15 cellular contexts compared by ENCODE assay signal in the genomic region with DNA sequence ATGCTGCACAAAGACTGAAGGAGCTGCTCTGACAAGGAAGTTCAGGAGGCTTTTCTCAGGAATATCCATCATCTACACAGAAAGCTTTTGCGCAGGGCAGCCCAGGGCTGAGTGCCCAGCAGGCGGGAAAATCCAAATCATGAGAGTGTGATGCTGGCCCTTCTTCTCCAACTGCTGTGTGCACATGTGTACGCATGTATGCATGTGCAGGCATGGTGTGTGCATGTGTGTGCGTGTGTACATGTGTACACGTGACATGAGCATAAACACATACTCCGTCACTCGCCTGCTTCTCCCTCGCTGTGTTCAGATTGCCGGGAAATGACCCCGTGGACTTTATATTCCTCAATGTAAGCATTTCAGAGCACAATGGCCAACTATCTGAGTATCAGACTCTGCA.
DNase-seq lines count a peak whose midpoint lies in the region; ATAC-seq, FAIRE-seq and TF ChIP-seq lines count a peak whose summit lies in the region.
"Had no signal": no experiment of that assay in that cellular context is flagged by ENCODE, and none has a peak within 500 bp of the region (broad histone marks: within the 10 kb centered on the region; RNA-seq: fewer than 3 reads in every experiment).

No MANE protein-coding gene starts in this region.

- no peak overlapping the region for H3K4me3 ChIP-seq in GM12878
- H3K4me3 ChIP-seq in HepG2 (replicated peaks in 1 of 3; ENCODE audit: insufficient read depth in 1 of 3, low read depth in 2 of 3, low read length in 3 of 3) = no peak overlapping the region
- peak overlapping the region; percentile 13 for H3K4me3 ChIP-seq in parathyroid adenoma (ENCODE audit: low read depth, low read length)
- H3K4me3 ChIP-seq in effector memory CD4-positive, alpha-beta T cell (ENCODE audit: insufficient read depth, low read depth, low read length, poor library complexity, severe bottlenecking) = no peak overlapping the region
- H3K4me3 ChIP-seq: SK-N-MC had no signal

- H3K9me3 ChIP-seq in GM12878 (replicated peaks; ENCODE audit: control insufficient read depth, insufficient read depth, low read length) (no peaks in the 10 kb centered on the region), HepG2 (ENCODE audit: low read length) (no peaks in the 10 kb centered on the region), parathyroid adenoma (ENCODE audit: control insufficient read depth, low read length) (no peaks in the 10 kb centered on the region)
- H3K9me3 ChIP-seq in effector memory CD4-positive, alpha-beta T cell (ENCODE audit: control insufficient read depth, low read length) = no peaks in the 10 kb centered on the region
- H3K9me3 ChIP-seq: BE2C had no signal

- H3K27ac ChIP-seq in GM12878 (ENCODE audit: control insufficient read depth, insufficient read depth) (no peak overlapping the region), HepG2 (ENCODE audit: extremely low read length, insufficient read depth, low read length) (no peak overlapping the region), parathyroid adenoma (no peak overlapping the region)
- no peak overlapping the region for H3K27ac ChIP-seq in effector memory CD4-positive, alpha-beta T cell (ENCODE audit: insufficient read depth, low read length, poor library complexity, severe bottlenecking)
- H3K27ac ChIP-seq: KMS-11, SK-N-MC had no signal

- BruUV-seq in GM12878 (replicated peaks; lab: Mats Ljungman, UMichigan) = no TSS peak
- no TSS peak for BruUV-seq in HepG2 (replicated peaks; lab: Mats Ljungman, UMichigan)

- H4K20me1 ChIP-seq in GM12878 (ENCODE audit: control insufficient read depth, insufficient read depth) (no peaks in the 10 kb centered on the region; the same call in 1 of the 2 replicates), HepG2 (ENCODE audit: insufficient read depth, low read length) (no peaks in the 10 kb centered on the region)

- no peaks in the 10 kb centered on the region for H3K9me3 Mint-ChIP-seq in activated CD4-positive, alpha-beta T cell treated with anti-CD3 and anti-CD28 coated beads for 36 hours (ENCODE audit: low read depth)
- H3K9me3 Mint-ChIP-seq: CD4-positive, alpha-beta T cell had no signal

- H3K4me1 Mint-ChIP-seq in activated CD4-positive, alpha-beta T cell treated with anti-CD3 and anti-CD28 coated beads for 36 hours = no peaks in the 10 kb centered on the region

- no peaks in the 10 kb centered on the region for H3K79me2 ChIP-seq in GM12878 (ENCODE audit: control insufficient read depth, insufficient read depth, low read length)
- no peaks in the 10 kb centered on the region for H3K79me2 ChIP-seq in HepG2 (ENCODE audit: insufficient read depth, low read length)
- no peaks in the 10 kb centered on the region for H3K79me2 ChIP-seq in parathyroid adenoma

- DNase-seq in GM12878 (ENCODE audit: low read depth, low spot score) (no peak), HepG2 (ENCODE audit: low spot score) (no peak), GDM1 (lab: John Stamatoyannopoulos, UW) (no peak), SIG-M5 (lab: John Stamatoyannopoulos, UW) (no peak)
- no peak for DNase-seq in effector memory CD4-positive, alpha-beta T cell
- DNase-seq in activated CD4-positive, alpha-beta T cell treated with anti-CD3 and anti-CD28 coated beads for 36 hours = no peak
- DNase-seq: BE2C; CD4-positive, alpha-beta T cell; EL; NCI-H1436; NCI-H2029 treated with DMSO at 0.1 percent for 48 hours; NCI-H510A treated with DMSO at 0.1 percent for 48 hours had no signal

- H3K4me3 Mint-ChIP-seq in activated CD4-positive, alpha-beta T cell treated with anti-CD3 and anti-CD28 coated beads for 36 hours = no peak overlapping the region
- H3K4me3 Mint-ChIP-seq: CD4-positive, alpha-beta T cell had no signal

- in situ Hi-C loops in GM12878 (cut with MboI) (no loop called here), HepG2 (cut with HindIII; ENCODE audit: extremely low pct_ligation_motif_present, low pct_unique_long_range_greater_than_20kb) (no loop called here)

- SMC1A ChIA-PET in GM12878 (lab: Charles Lee; ENCODE audit: uncharacterized antibody, unreplicated experiment) = interaction anchor here (1.3 kb wide), 1 partner anchor 10 kb away, joined by 4 read pairs; no protein-coding TSS in a partner anchor

- FAIRE-seq in GM12878 (lab: Jason Lieb, UNC) (no peak), HepG2 (lab: Jason Lieb, UNC) (no peak)

- H2AFZ ChIP-seq in GM12878 (ENCODE audit: control insufficient read depth, low read depth, low read length) = no peak overlapping the region
- no peak overlapping the region for H2AFZ ChIP-seq in HepG2 (ENCODE audit: low read length)
- H2AFZ ChIP-seq in parathyroid adenoma = no peak overlapping the region

- no peaks in the 10 kb centered on the region for H3K4me1 ChIP-seq in GM12878 (ENCODE audit: control insufficient read depth, insufficient read depth, low read length)
- peaks cover 23% of the 10 kb centered on the region for H3K4me1 ChIP-seq in HepG2 (ENCODE audit: insufficient read depth, low read length)
- no peaks in the 10 kb centered on the region for H3K4me1 ChIP-seq in parathyroid adenoma
- no peaks in the 10 kb centered on the region for H3K4me1 ChIP-seq in effector memory CD4-positive, alpha-beta T cell (ENCODE audit: control insufficient read depth, insufficient read depth, low read length, poor library complexity, severe bottlenecking)
- H3K4me1 ChIP-seq: BE2C had no signal

- TF ChIP-seq RAD21 in GM12878 (IDR thresholded peaks at IDR 0.05; ENCODE audit: insufficient read depth, low read depth, low read length) = no peak
- TF ChIP-seq RAD21 in HepG2 (CRISPR knock-in tag; IDR thresholded peaks at IDR 0.05) = no peak

- TF ChIP-seq POLR2A in GM12878 (IDR thresholded peaks at IDR 0.05; ENCODE audit: low read depth, low read length) (peak; percentile 32; the same call in 1 of the 2 replicates), HepG2 (IDR thresholded peaks at IDR 0.05; ENCODE audit: insufficient read depth in 1 of 2, low read depth in 2 of 2, low read length in 2 of 2) (no peak)

- H3K36me3 ChIP-seq in GM12878 (ENCODE audit: control insufficient read depth in 2 of 2, insufficient read depth in 2 of 2, low read length in 1 of 2) (peaks cover 17 to 35% of the 10 kb centered on the region in 2 experiments), HepG2 (replicated peaks in 1 of 2; ENCODE audit: control insufficient read depth in 1 of 2, insufficient read depth in 2 of 2, low read length in 2 of 2) (no peaks in the 10 kb centered on the region), parathyroid adenoma (ENCODE audit: control insufficient read depth, insufficient read depth, low read length) (no peaks in the 10 kb centered on the region)
- no peaks in the 10 kb centered on the region for H3K36me3 ChIP-seq in effector memory CD4-positive, alpha-beta T cell (ENCODE audit: control insufficient read depth, insufficient read depth, low read length)
- H3K36me3 ChIP-seq: BE2C had no signal

- H3K9ac ChIP-seq in GM12878 (ENCODE audit: control insufficient read depth, insufficient read depth, low read length) (no peak overlapping the region), HepG2 (ENCODE audit: insufficient read depth, low read depth, low read length) (no peak overlapping the region), parathyroid adenoma (no peak overlapping the region)
- H3K9ac ChIP-seq: KMS-11 had no signal

- TF ChIP-seq EP300 in GM12878 (IDR thresholded peaks at IDR 0.05; ENCODE audit: borderline replicate concordance in 1 of 2, control insufficient read depth in 1 of 2, low read depth in 2 of 2, low read length in 2 of 2) = no peak
- TF ChIP-seq EP300 in HepG2 (IDR thresholded peaks at IDR 0.05; ENCODE audit: low read depth in 2 of 2, low read length in 2 of 2) = no peak
- no peak for TF ChIP-seq EP300 in HepG2 (CRISPR knock-in tag; IDR thresholded peaks at IDR 0.05; ENCODE audit: borderline replicate concordance)

- no peaks in the 10 kb centered on the region for H3K27me3 ChIP-seq in GM12878 (replicated peaks in 1 of 2; ENCODE audit: control insufficient read depth in 2 of 2, insufficient read depth in 2 of 2, low read length in 1 of 2)
- no peaks in the 10 kb centered on the region for H3K27me3 ChIP-seq in HepG2 (ENCODE audit: control insufficient read depth in 1 of 2, insufficient read depth in 2 of 2, low read length in 2 of 2)
- H3K27me3 ChIP-seq in parathyroid adenoma (ENCODE audit: control insufficient read depth, insufficient read depth, low read length) = no peaks in the 10 kb centered on the region
- H3K27me3 ChIP-seq in effector memory CD4-positive, alpha-beta T cell (replicated peaks; ENCODE audit: control insufficient read depth, insufficient read depth, low read length, poor library complexity, severe bottlenecking) = no peaks in the 10 kb centered on the region
- H3K27me3 ChIP-seq: BE2C had no signal

- no peak for TF ChIP-seq CTCF in GM12878 (IDR thresholded peaks at IDR 0.05 in 2 of 3, conservative IDR thresholded peaks at IDR 0.05 in 1 of 3; ENCODE audit: control insufficient read depth in 2 of 3, extremely low read depth in 1 of 3, insufficient read depth in 1 of 3, low read depth in 3 of 3, low read length in 3 of 3)
- no peak for TF ChIP-seq CTCF in HepG2 (CRISPR knock-in tag; IDR thresholded peaks at IDR 0.05)
- no peak for TF ChIP-seq CTCF in parathyroid adenoma (IDR thresholded peaks at IDR 0.05)

- CTCF ChIA-PET in GM12878 (lab: Yijun Ruan, JAX) (interaction anchor here (2.4 kb wide), 1 partner anchor 12 kb away, joined by 8 read pairs; no protein-coding TSS in a partner anchor), HepG2 (lab: Yijun Ruan, JAX; ENCODE audit: low intra/inter-chr PET ratio, low total read pairs) (no interaction called here)
- CTCF ChIA-PET in activated CD4-positive, alpha-beta T cell treated with anti-CD3 and anti-CD28 coated beads for 36 hours (lab: Charles Lee) = no interaction called here

- RAD21 ChIA-PET in GM12878 (lab: Charles Lee; ENCODE audit: unreplicated experiment) = no interaction called here

- POLR2A ChIA-PET in GM12878 (lab: Charles Lee) (no interaction called here), HepG2 (lab: Yijun Ruan, JAX) (no interaction called here)
- POLR2A ChIA-PET in activated CD4-positive, alpha-beta T cell treated with anti-CD3 and anti-CD28 coated beads for 36 hours (lab: Charles Lee) = no interaction called here

- WGBS in GM12878 (ENCODE audit: insufficient coverage, insufficient replicate concordance, low lambda C conversion rate, missing lambda C conversion rate) = 84% methylated on average over 10 of the region's 10 CpGs
- WGBS in HepG2 (ENCODE audit: low lambda C conversion rate) = 79% methylated on average over 10 of the region's 10 CpGs

- intact Hi-C loops in GM12878 (cut with micrococcal nuclease; ENCODE audit: unreplicated experiment) = no loop called here
- intact Hi-C loops in HepG2 (cut with micrococcal nuclease; ENCODE audit: unreplicated experiment) = no loop called here
- intact Hi-C loops in activated CD4-positive, alpha-beta T cell treated with anti-CD3 and anti-CD28 coated beads for 36 hours (cut with DNase I, micrococcal nuclease) = no loop called here

- H3K27me3 Mint-ChIP-seq in activated CD4-positive, alpha-beta T cell treated with anti-CD3 and anti-CD28 coated beads for 36 hours = no peaks in the 10 kb centered on the region
- H3K27me3 Mint-ChIP-seq: CD4-positive, alpha-beta T cell had no signal

- no peak overlapping the region for H3K27ac Mint-ChIP-seq in activated CD4-positive, alpha-beta T cell treated with anti-CD3 and anti-CD28 coated beads for 36 hours
- H3K27ac Mint-ChIP-seq: CD4-positive, alpha-beta T cell had no signal

- H3K4me2 ChIP-seq in GM12878 (ENCODE audit: control insufficient read depth, insufficient read depth) = no peak overlapping the region
- no peak overlapping the region for H3K4me2 ChIP-seq in HepG2 (ENCODE audit: low read depth, low read length)
- peak overlapping the region; percentile 20 for H3K4me2 ChIP-seq in parathyroid adenoma (ENCODE audit: low read length)
- H3K4me2 ChIP-seq: KMS-11 had no signal

- no peaks in the 10 kb centered on the region for H3K36me3 Mint-ChIP-seq in activated CD4-positive, alpha-beta T cell treated with anti-CD3 and anti-CD28 coated beads for 36 hours (ENCODE audit: low read depth)

- ATAC-seq in GM12878 (no peak), HepG2 (no peak)
- ATAC-seq in activated CD4-positive, alpha-beta T cell treated with anti-CD3 and anti-CD28 coated beads for 36 hours = no peak

Comparison
In these comparisons a context has a peak if more than half of its experiments do, and no peak if none do; other contexts are left out.
1. Of the 75 proteins assayed by ChIP-seq in both HepG2 and GM12878: peak only in HepG2: none; only in GM12878: POLR2A and POLR2AphosphoS5; in both: none; in neither: 73.